In the genomic region with DNA sequence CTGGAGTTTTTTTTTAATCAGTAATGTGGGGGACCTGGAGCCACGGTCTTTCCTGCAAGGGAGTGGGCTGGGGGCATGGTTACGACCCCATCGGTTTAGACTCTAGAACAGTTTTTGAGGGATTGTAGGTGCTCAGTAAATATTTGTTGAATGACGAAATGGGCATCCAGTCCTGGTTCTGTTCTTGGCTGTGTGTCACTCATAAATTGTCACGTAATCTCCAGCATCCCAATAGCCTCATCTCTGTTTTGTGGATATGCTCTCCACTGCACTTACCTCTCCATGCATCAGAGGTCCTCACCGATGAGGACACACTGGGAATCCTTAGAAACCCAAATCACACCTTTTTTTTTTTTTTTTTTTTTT, we compare ENCODE assay signal across 8 cellular contexts. TPM values are rescaled to one million over a fixed set of nuclear protein-coding genes. Genes with fewer than 3 reads are reported as not detected.
DNase-seq lines count a peak whose midpoint lies in the region; ATAC-seq and TF ChIP-seq lines count a peak whose summit lies in the region.

No MANE protein-coding gene starts in this region.

- H3K36me3 Mint-ChIP-seq in IgD-negative memory B cell = no peaks in the 10 kb centered on the region

- TF ChIP-seq CTCF in BE2C (IDR thresholded peaks at IDR 0.05; ENCODE audit: low read depth, low read length) (no peak), coronary artery (IDR thresholded peaks at IDR 0.05) (no peak), neural cell (IDR thresholded peaks at IDR 0.05; ENCODE audit: poor library complexity, severe bottlenecking) (no peak)

- H3K27me3 ChIP-seq in BE2C = no peaks in the 10 kb centered on the region
- H3K27me3 ChIP-seq in neural cell (ENCODE audit: insufficient read depth, low read depth, low read length) = no peaks in the 10 kb centered on the region

- no peak for TF ChIP-seq EP300 in neural cell (conservative IDR thresholded peaks at IDR 0.05; ENCODE audit: poor library complexity, severe bottlenecking)

- H3K27me3 Mint-ChIP-seq in IgD-negative memory B cell = no peaks in the 10 kb centered on the region

- peaks cover 10 to 16% (median 11%) of the 10 kb centered on the region in 3 donors for H3K4me1 Mint-ChIP-seq in IgD-negative memory B cell

- peak overlapping the region; percentile 36 for H3K4me2 ChIP-seq in neural cell (ENCODE audit: low read length)

- H3K79me2 ChIP-seq in neural cell (replicated peaks; ENCODE audit: insufficient read depth, low read length) = peaks cover 4% of the 10 kb centered on the region

- no peak for ATAC-seq in HG03565 (IDR thresholded peaks at IDR 0.05; ENCODE audit: unreplicated experiment)
- ATAC-seq in GM21528 (IDR thresholded peaks at IDR 0.05; ENCODE audit: low FRiP score, unreplicated experiment) = no peak

- peak overlapping the region; percentile 92 for H3K9ac ChIP-seq in neural cell (ENCODE audit: low read length)

- no peaks in the 10 kb centered on the region for H3K4me1 ChIP-seq in BE2C

- no peaks in the 10 kb centered on the region for H3K9me3 Mint-ChIP-seq in IgD-negative memory B cell

- no peaks in the 10 kb centered on the region for H3F3A ChIP-seq in neural cell (ENCODE audit: insufficient read depth, low read length, poor library complexity, severe bottlenecking)

- H3K27ac ChIP-seq in coronary artery (peak overlapping the region in 1 of 2 donors; percentile 74), neural cell (ENCODE audit: low read length) (no peak overlapping the region)

- H3K4me3 Mint-ChIP-seq in IgD-negative memory B cell = peak overlapping the region; percentile 89 to 96 (median 94)

- H3K9me2 ChIP-seq in neural cell (ENCODE audit: insufficient read depth, low read length) = no peaks in the 10 kb centered on the region

- H3K4me3 ChIP-seq in BE2C (ENCODE audit: low read depth, low read length) (peak overlapping the region; percentile 91), coronary artery (peak overlapping the region; percentile 86), neural cell (ENCODE audit: low read length) (peak overlapping the region; percentile 99)

- DNase-seq in BE2C (no peak), coronary artery (ENCODE audit: low spot score) (no peak), DMS153 treated with DMSO at 0.1 percent for 48 hours (lab: John Stamatoyannopoulos, UW; ENCODE audit: unreplicated experiment) (no peak), Ammon's horn (ENCODE audit: low spot score) (no peak)

- no peaks in the 10 kb centered on the region for H3K36me3 ChIP-seq in BE2C
- H3K36me3 ChIP-seq in neural cell (ENCODE audit: insufficient read depth, low read length) = no peaks in the 10 kb centered on the region

- no peak for TF ChIP-seq RAD21 in neural cell (conservative IDR thresholded peaks at IDR 0.05)

- peak overlapping the region; percentile 98 for H2AFZ ChIP-seq in neural cell (ENCODE audit: low read depth, low read length)

- H3K27ac Mint-ChIP-seq in IgD-negative memory B cell = no peak overlapping the region

- no peaks in the 10 kb centered on the region for H3K9me3 ChIP-seq in BE2C
- no peaks in the 10 kb centered on the region for H3K9me3 ChIP-seq in neural cell (ENCODE audit: low read length)

- H4K20me1 ChIP-seq in neural cell (ENCODE audit: insufficient read depth) = no peaks in the 10 kb centered on the region

TF ChIP-seq in neural cell, 6 proteins besides CTCF, POLR2A, EP300 and RAD21:
- TF ChIP-seq SMC3 (conservative IDR thresholded peaks at IDR 0.05; ENCODE audit: poor library complexity) (no peak), MXI1 (conservative IDR thresholded peaks at IDR 0.05; ENCODE audit: poor library complexity, severe bottlenecking) (no peak), EZH2 (IDR thresholded peaks at IDR 0.05; ENCODE audit: borderline replicate concordance, insufficient read depth, low read length, poor library complexity, severe bottlenecking) (no peak), TAF1 (IDR thresholded peaks at IDR 0.05; ENCODE audit: low read depth) (no peak), POLR2AphosphoS5 (IDR thresholded peaks at IDR 0.05) (no peak)
- TF ChIP-seq, protein P1, sequence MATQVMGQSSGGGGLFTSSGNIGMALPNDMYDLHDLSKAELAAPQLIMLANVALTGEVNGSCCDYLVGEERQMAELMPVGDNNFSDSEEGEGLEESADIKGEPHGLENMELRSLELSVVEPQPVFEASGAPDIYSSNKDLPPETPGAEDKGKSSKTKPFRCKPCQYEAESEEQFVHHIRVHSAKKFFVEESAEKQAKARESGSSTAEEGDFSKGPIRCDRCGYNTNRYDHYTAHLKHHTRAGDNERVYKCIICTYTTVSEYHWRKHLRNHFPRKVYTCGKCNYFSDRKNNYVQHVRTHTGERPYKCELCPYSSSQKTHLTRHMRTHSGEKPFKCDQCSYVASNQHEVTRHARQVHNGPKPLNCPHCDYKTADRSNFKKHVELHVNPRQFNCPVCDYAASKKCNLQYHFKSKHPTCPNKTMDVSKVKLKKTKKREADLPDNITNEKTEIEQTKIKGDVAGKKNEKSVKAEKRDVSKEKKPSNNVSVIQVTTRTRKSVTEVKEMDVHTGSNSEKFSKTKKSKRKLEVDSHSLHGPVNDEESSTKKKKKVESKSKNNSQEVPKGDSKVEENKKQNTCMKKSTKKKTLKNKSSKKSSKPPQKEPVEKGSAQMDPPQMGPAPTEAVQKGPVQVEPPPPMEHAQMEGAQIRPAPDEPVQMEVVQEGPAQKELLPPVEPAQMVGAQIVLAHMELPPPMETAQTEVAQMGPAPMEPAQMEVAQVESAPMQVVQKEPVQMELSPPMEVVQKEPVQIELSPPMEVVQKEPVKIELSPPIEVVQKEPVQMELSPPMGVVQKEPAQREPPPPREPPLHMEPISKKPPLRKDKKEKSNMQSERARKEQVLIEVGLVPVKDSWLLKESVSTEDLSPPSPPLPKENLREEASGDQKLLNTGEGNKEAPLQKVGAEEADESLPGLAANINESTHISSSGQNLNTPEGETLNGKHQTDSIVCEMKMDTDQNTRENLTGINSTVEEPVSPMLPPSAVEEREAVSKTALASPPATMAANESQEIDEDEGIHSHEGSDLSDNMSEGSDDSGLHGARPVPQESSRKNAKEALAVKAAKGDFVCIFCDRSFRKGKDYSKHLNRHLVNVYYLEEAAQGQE (IDR thresholded peaks at IDR 0.05; ENCODE audit: borderline replicate concordance) = no peak
TF ChIP-seq in neural cell: peak in this region for 0.

RNA-seq across cellular contexts. Expression of a gene that starts 0.5 kb away (rescaled TPM):
- 7.0 TPM for polyA plus RNA-seq in BE2C (2012; ENCODE audit: insufficient read depth, insufficient read length, low read depth)
- 7.7 TPM for polyA plus RNA-seq in IgD-negative memory B cell
- polyA plus RNA-seq in neural cell = 9.8 and 10.2 TPM in 2 replicates
- 35.3 and 47.0 TPM in 2 replicates for polyA minus RNA-seq in neural cell

RNA-seq across cellular contexts. Expression of a gene that starts 49.0 kb away (rescaled TPM):
- polyA plus RNA-seq in BE2C (2012; ENCODE audit: insufficient read depth, insufficient read length, low read depth) = 159 TPM
- polyA plus RNA-seq in IgD-negative memory B cell (56.3 TPM), neural cell (44.7 and 55.6 TPM in 2 replicates)
- polyA minus RNA-seq in neural cell = 53.8 and 65.1 TPM in 2 replicates

RNA-seq across cellular contexts. Expression of a gene that starts 55.4 kb away (rescaled TPM):
- polyA plus RNA-seq in BE2C (2012; ENCODE audit: insufficient read depth, insufficient read length, low read depth) = 191 TPM
- polyA plus RNA-seq in IgD-negative memory B cell (80.9 TPM), neural cell (52.9 and 66.2 TPM in 2 replicates)
- polyA minus RNA-seq in neural cell = 128 and 153 TPM in 2 replicates
